Comparison of ENCODE assay signal across 9 cellular contexts in genomic region chr12:113049976-113050742, GRCh38. TPM values are rescaled to one million over a fixed set of nuclear protein-coding genes. Genes with fewer than 3 reads are reported as not detected.
A peak's percentile ranks its signal among the peaks of the same experiment; 100 is the strongest.
DNase-seq lines count a peak whose midpoint lies in the region; ATAC-seq, FAIRE-seq and TF ChIP-seq lines count a peak whose summit lies in the region.
"Had no signal": no experiment of that assay in that cellular context is flagged by ENCODE, and none has a peak within 500 bp of the region (broad histone marks: within the 10 kb centered on the region; RNA-seq: fewer than 3 reads in every experiment).

No MANE protein-coding gene starts in this region.

- H3K36me3 ChIP-seq in kidney (ENCODE audit: control insufficient read depth in 1 of 2, insufficient read depth in 2 of 2, low read length in 2 of 2) (no peaks in the 10 kb centered on the region), sigmoid colon (no peaks in the 10 kb centered on the region)

- no peak overlapping the region for H3K4me3 ChIP-seq in kidney (ENCODE audit: low read length in 2 of 2)
- no peak overlapping the region for H3K4me3 ChIP-seq in sigmoid colon

- H3K9me3 ChIP-seq in kidney (ENCODE audit: control insufficient read depth in 1 of 2, low read length in 2 of 2) (no peaks in the 10 kb centered on the region), sigmoid colon (no peaks in the 10 kb centered on the region)

- H3K27ac ChIP-seq in kidney (ENCODE audit: low read depth in 2 of 2, low read length in 2 of 2), result no peak overlapping the region
- no peak overlapping the region for H3K27ac ChIP-seq in sigmoid colon

- no peak for ATAC-seq in GM21717 (IDR thresholded peaks at IDR 0.05; ENCODE audit: unreplicated experiment)

- peaks cover 0 to 41% (median 0%) of the 10 kb centered on the region in 3 donors for H3K27me3 ChIP-seq in sigmoid colon

- TF ChIP-seq CTCF in kidney (IDR thresholded peaks at IDR 0.05; ENCODE audit: borderline replicate concordance, extremely low read depth, insufficient read depth) (peak; percentile 29), sigmoid colon (IDR thresholded peaks at IDR 0.05) (no peak)

- DNase-seq in COLO668 (lab: John Stamatoyannopoulos, UW; ENCODE audit: unreplicated experiment), result peak; percentile 61
- peak; percentile 70 for DNase-seq in HK-2 (ENCODE audit: unreplicated experiment)
- peak; percentile 77 for DNase-seq in kidney
- no peak for DNase-seq in posterior cingulate gyrus
- DNase-seq in occipital lobe (lab: John Stamatoyannopoulos, UW), result no peak
- no peak for DNase-seq in sigmoid colon
- DNase-seq: NCI-H345 had no signal

- no peak overlapping the region for H3K9ac ChIP-seq in kidney (ENCODE audit: low read length in 2 of 2)

- H3K4me1 ChIP-seq in kidney (ENCODE audit: control insufficient read depth in 1 of 2, insufficient read depth in 1 of 2, low read depth in 1 of 2, low read length in 2 of 2) (no peaks in the 10 kb centered on the region), sigmoid colon (no peaks in the 10 kb centered on the region)

- TF ChIP-seq EP300 in sigmoid colon (IDR thresholded peaks at IDR 0.05), result no peak

- WGBS in sigmoid colon, 2 donors, result 48 to 55% methylated on average over 11 of the region's 11 CpGs

- TF ChIP-seq POLR2A in Raji (IDR thresholded peaks at IDR 0.05; ENCODE audit: insufficient read depth, low read depth, low read length) (peak; percentile 46), sigmoid colon (IDR thresholded peaks at IDR 0.05) (no peak)

- FAIRE-seq in kidney (lab: Jason Lieb, UNC), result no peak

- intact Hi-C loops in kidney (cut with DNase I) (no loop called here), posterior cingulate gyrus (cut with DNase I) (loop anchor here (2.0 kb wide), 1 partner anchor 49 kb away; no protein-coding TSS in a partner anchor), sigmoid colon (cut with DNase I) (loop anchor here (2.0 to 5.0 kb wide), 2 partner anchors 107 to 125 kb away; no protein-coding TSS in a partner anchor)

RNA-seq across cellular contexts. Expression of gene DTX1, which starts 6.4 kb away (rescaled TPM):
- total RNA-seq in kidney (4.9 TPM), occipital lobe (16.2 TPM), sigmoid colon (1 to 10 TPM; 2.8 to 8.0 (median 3.4) TPM)
- polyA plus RNA-seq in kidney (ENCODE audit: insufficient read depth, low read depth, low replicate concordance) (7.3 TPM), sigmoid colon (10 to 100 TPM in 1 of 3 donors, 1 to 10 TPM in 2; 1.2 to 15.8 (median 3.0) TPM)

Comparison
In these comparisons a context has a peak if more than half of its experiments do, and no peak if none do; other contexts are left out.
1. DNase-seq: peak in COLO668 (single experiment), HK-2 (single experiment) and kidney (single experiment); none in posterior cingulate gyrus (0 of 10), occipital lobe (single experiment) and sigmoid colon (single experiment).